1 cellular context compared by ENCODE assay signal in the genomic region with DNA sequence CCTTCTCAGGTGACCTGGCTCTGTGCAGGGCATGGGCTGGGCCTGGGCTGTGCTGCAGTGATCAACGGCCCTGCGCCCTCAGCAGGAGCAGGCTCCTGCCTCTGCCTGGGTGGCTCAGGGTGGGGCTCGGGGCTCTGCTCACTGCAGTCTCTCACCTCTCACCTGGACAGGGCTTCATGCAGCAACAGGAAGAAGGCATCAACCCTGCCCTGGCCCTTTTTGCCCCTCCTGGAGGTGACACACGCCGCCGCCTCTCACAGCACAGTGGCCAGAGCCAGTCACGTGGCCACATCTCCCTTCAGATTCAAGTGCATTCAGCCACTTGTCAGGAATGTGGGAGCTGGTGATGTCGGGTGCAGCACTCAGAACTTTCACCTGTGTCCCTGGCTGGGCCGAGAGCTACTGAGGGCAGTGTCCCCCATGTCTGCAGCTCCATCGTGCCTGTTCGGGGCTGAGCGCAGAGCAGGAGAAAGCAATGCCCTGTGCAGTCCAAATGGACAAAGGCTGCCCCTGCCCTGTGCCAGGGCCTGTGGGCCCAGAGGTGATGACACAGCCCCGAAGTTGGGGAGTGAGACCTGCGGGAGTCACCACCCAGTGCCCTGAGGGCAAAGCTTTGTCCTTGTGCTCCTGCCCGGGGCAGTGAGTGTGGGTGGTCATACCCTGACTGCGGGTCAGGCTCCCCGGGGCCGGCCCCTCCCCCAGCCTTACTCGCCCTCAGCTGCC.
TF ChIP-seq lines count a peak whose summit lies in the region.

No MANE protein-coding gene starts in this region.

TF ChIP-seq in H1, 55 proteins besides CTCF, POLR2A, EP300 and RAD21:
- TF ChIP-seq, protein P1, sequence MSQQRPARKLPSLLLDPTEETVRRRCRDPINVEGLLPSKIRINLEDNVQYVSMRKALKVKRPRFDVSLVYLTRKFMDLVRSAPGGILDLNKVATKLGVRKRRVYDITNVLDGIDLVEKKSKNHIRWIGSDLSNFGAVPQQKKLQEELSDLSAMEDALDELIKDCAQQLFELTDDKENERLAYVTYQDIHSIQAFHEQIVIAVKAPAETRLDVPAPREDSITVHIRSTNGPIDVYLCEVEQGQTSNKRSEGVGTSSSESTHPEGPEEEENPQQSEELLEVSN (IDR thresholded peaks at IDR 0.05): no peak
- TF ChIP-seq KDM4A (IDR thresholded peaks at IDR 0.05; ENCODE audit: low read depth, low read length, severe bottlenecking) (no peak), YY1 (IDR thresholded peaks at IDR 0.05; ENCODE audit: low read depth, low read length) (no peak), TCF12 (IDR thresholded peaks at IDR 0.05; ENCODE audit: low read depth, low read length) (no peak), HDAC6 (IDR thresholded peaks at IDR 0.05; ENCODE audit: low read depth, low read length) (no peak), SP2 (IDR thresholded peaks at IDR 0.05; ENCODE audit: low read length) (no peak), TAF1 (IDR thresholded peaks at IDR 0.05; ENCODE audit: low read depth, low read length) (no peak), BCL11A (IDR thresholded peaks at IDR 0.05; ENCODE audit: low read depth in 2 of 2, low read length in 2 of 2) (no peak), HDAC2 (IDR thresholded peaks at IDR 0.05; ENCODE audit: borderline replicate concordance in 1 of 2, low read depth in 2 of 2, low read length in 2 of 2) (no peak), KDM5A (IDR thresholded peaks at IDR 0.05; ENCODE audit: low read length) (no peak), SUZ12 (IDR thresholded peaks at IDR 0.05; ENCODE audit: low read length) (no peak), NRF1 (IDR thresholded peaks at IDR 0.05; ENCODE audit: low read depth, low read length) (no peak), SP1 (IDR thresholded peaks at IDR 0.05; ENCODE audit: low read depth, low read length) (no peak), SIX5 (IDR thresholded peaks at IDR 0.05; ENCODE audit: low read depth, low read length) (no peak), FOSL1 (IDR thresholded peaks at IDR 0.05; ENCODE audit: insufficient read depth, low read depth, low read length) (no peak), CREB1 (IDR thresholded peaks at IDR 0.05) (no peak), CEBPB (IDR thresholded peaks at IDR 0.05; ENCODE audit: low read depth, low read length) (no peak), PHF8 (conservative IDR thresholded peaks at IDR 0.05; ENCODE audit: low read depth, low read length) (no peak)
- TF ChIP-seq, protein P2, sequence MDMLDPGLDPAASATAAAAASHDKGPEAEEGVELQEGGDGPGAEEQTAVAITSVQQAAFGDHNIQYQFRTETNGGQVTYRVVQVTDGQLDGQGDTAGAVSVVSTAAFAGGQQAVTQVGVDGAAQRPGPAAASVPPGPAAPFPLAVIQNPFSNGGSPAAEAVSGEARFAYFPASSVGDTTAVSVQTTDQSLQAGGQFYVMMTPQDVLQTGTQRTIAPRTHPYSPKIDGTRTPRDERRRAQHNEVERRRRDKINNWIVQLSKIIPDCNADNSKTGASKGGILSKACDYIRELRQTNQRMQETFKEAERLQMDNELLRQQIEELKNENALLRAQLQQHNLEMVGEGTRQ (IDR thresholded peaks at IDR 0.05; ENCODE audit: low read length): no peak
- TF ChIP-seq, protein P3, sequence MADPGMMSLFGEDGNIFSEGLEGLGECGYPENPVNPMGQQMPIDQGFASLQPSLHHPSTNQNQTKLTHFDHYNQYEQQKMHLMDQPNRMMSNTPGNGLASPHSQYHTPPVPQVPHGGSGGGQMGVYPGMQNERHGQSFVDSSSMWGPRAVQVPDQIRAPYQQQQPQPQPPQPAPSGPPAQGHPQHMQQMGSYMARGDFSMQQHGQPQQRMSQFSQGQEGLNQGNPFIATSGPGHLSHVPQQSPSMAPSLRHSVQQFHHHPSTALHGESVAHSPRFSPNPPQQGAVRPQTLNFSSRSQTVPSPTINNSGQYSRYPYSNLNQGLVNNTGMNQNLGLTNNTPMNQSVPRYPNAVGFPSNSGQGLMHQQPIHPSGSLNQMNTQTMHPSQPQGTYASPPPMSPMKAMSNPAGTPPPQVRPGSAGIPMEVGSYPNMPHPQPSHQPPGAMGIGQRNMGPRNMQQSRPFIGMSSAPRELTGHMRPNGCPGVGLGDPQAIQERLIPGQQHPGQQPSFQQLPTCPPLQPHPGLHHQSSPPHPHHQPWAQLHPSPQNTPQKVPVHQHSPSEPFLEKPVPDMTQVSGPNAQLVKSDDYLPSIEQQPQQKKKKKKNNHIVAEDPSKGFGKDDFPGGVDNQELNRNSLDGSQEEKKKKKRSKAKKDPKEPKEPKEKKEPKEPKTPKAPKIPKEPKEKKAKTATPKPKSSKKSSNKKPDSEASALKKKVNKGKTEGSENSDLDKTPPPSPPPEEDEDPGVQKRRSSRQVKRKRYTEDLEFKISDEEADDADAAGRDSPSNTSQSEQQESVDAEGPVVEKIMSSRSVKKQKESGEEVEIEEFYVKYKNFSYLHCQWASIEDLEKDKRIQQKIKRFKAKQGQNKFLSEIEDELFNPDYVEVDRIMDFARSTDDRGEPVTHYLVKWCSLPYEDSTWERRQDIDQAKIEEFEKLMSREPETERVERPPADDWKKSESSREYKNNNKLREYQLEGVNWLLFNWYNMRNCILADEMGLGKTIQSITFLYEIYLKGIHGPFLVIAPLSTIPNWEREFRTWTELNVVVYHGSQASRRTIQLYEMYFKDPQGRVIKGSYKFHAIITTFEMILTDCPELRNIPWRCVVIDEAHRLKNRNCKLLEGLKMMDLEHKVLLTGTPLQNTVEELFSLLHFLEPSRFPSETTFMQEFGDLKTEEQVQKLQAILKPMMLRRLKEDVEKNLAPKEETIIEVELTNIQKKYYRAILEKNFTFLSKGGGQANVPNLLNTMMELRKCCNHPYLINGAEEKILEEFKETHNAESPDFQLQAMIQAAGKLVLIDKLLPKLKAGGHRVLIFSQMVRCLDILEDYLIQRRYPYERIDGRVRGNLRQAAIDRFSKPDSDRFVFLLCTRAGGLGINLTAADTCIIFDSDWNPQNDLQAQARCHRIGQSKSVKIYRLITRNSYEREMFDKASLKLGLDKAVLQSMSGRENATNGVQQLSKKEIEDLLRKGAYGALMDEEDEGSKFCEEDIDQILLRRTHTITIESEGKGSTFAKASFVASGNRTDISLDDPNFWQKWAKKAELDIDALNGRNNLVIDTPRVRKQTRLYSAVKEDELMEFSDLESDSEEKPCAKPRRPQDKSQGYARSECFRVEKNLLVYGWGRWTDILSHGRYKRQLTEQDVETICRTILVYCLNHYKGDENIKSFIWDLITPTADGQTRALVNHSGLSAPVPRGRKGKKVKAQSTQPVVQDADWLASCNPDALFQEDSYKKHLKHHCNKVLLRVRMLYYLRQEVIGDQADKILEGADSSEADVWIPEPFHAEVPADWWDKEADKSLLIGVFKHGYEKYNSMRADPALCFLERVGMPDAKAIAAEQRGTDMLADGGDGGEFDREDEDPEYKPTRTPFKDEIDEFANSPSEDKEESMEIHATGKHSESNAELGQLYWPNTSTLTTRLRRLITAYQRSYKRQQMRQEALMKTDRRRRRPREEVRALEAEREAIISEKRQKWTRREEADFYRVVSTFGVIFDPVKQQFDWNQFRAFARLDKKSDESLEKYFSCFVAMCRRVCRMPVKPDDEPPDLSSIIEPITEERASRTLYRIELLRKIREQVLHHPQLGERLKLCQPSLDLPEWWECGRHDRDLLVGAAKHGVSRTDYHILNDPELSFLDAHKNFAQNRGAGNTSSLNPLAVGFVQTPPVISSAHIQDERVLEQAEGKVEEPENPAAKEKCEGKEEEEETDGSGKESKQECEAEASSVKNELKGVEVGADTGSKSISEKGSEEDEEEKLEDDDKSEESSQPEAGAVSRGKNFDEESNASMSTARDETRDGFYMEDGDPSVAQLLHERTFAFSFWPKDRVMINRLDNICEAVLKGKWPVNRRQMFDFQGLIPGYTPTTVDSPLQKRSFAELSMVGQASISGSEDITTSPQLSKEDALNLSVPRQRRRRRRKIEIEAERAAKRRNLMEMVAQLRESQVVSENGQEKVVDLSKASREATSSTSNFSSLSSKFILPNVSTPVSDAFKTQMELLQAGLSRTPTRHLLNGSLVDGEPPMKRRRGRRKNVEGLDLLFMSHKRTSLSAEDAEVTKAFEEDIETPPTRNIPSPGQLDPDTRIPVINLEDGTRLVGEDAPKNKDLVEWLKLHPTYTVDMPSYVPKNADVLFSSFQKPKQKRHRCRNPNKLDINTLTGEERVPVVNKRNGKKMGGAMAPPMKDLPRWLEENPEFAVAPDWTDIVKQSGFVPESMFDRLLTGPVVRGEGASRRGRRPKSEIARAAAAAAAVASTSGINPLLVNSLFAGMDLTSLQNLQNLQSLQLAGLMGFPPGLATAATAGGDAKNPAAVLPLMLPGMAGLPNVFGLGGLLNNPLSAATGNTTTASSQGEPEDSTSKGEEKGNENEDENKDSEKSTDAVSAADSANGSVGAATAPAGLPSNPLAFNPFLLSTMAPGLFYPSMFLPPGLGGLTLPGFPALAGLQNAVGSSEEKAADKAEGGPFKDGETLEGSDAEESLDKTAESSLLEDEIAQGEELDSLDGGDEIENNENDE (IDR thresholded peaks at IDR 0.05; ENCODE audit: insufficient replicate concordance, low read length): no peak
TF ChIP-seq in H1: peak in this region for 0.
